In genomic region chr2:47078541-47079482, GRCh38 we compare ENCODE assay signal across 13 cellular contexts.
DNase-seq lines count a peak whose midpoint lies in the region; ATAC-seq and TF ChIP-seq lines count a peak whose summit lies in the region.
"Had no signal": no experiment of that assay in that cellular context is flagged by ENCODE, and none has a peak within 500 bp of the region (broad histone marks: within the 10 kb centered on the region; RNA-seq: fewer than 3 reads in every experiment).

No MANE protein-coding gene starts in this region.

- no peak overlapping the region for H3K27ac ChIP-seq in neural progenitor cell
- H3K27ac ChIP-seq: VCaP had no signal

- no peaks in the 10 kb centered on the region for H3K9me3 ChIP-seq in neural progenitor cell (ENCODE audit: low read depth)

- H3K36me3 Mint-ChIP-seq in chondrocyte (ENCODE audit: low read depth) (no peaks in the 10 kb centered on the region), neural progenitor cell (no peaks in the 10 kb centered on the region)

- no peak overlapping the region for H3K4me2 ChIP-seq in neural progenitor cell

- H3K4me3 Mint-ChIP-seq in chondrocyte (ENCODE audit: unreplicated experiment) (no peak overlapping the region), neural progenitor cell (no peak overlapping the region)
- H3K4me3 Mint-ChIP-seq: CD4-positive, alpha-beta T cell had no signal

- no peak for TF ChIP-seq CTCF in chondrocyte (IDR thresholded peaks at IDR 0.05)
- TF ChIP-seq CTCF in neural progenitor cell (IDR thresholded peaks at IDR 0.05): no peak

- H3K4me3 ChIP-seq in neural progenitor cell: no peak overlapping the region
- H3K4me3 ChIP-seq: dorsolateral prefrontal cortex had no signal

- no peaks in the 10 kb centered on the region for H3F3A ChIP-seq in neural progenitor cell (ENCODE audit: low read depth)

- peaks cover 58% of the 10 kb centered on the region for H3K4me1 Mint-ChIP-seq in chondrocyte (ENCODE audit: low read depth)
- peaks cover 45% of the 10 kb centered on the region for H3K4me1 Mint-ChIP-seq in neural progenitor cell

- no peaks in the 10 kb centered on the region for H4K20me1 ChIP-seq in neural progenitor cell (ENCODE audit: low read depth)

- peak; percentile 65 for DNase-seq in COLO829 (ENCODE audit: low spot score)
- peak; percentile 71 for DNase-seq in LoVo (ENCODE audit: low spot score)
- DNase-seq in chondrocyte (ENCODE audit: low spot score): no peak
- peak; percentile 48 for DNase-seq in neural progenitor cell (ENCODE audit: low spot score)
- no peak for DNase-seq in OCI-M2 (lab: John Stamatoyannopoulos, UW; ENCODE audit: unreplicated experiment)
- no peak for DNase-seq in activated effector memory CD4-positive, alpha-beta T cell treated with Interleukin-2 at 50 U/mL for 16 hours
- DNase-seq: activated T-cell treated with anti-CD3 and anti-CD28 coated beads, Interleukin-2, amount 50 U/mL, for 48 hours; CD4-positive, alpha-beta T cell; NCI-H1436 treated with DMSO at 0.1 percent for 48 hours had no signal

- ATAC-seq in GM19455 (IDR thresholded peaks at IDR 0.05; ENCODE audit: unreplicated experiment) (no peak), GM19397 (IDR thresholded peaks at IDR 0.05; ENCODE audit: unreplicated experiment) (no peak)

- no peaks in the 10 kb centered on the region for H3K36me3 ChIP-seq in neural progenitor cell

- no peak overlapping the region for H3K9ac ChIP-seq in neural progenitor cell

- no peaks in the 10 kb centered on the region for H3K27me3 Mint-ChIP-seq in chondrocyte (ENCODE audit: low read depth)
- peaks cover 9% of the 10 kb centered on the region for H3K27me3 Mint-ChIP-seq in neural progenitor cell (ENCODE audit: insufficient read depth, low read depth)
- H3K27me3 Mint-ChIP-seq: CD4-positive, alpha-beta T cell had no signal

- H3K27ac Mint-ChIP-seq in chondrocyte (ENCODE audit: unreplicated experiment): peak overlapping the region; percentile 5
- H3K27ac Mint-ChIP-seq in neural progenitor cell: peak overlapping the region; percentile 97
- H3K27ac Mint-ChIP-seq: CD4-positive, alpha-beta T cell had no signal

- no peaks in the 10 kb centered on the region for H3K79me2 ChIP-seq in neural progenitor cell (ENCODE audit: low read depth)

- no peaks in the 10 kb centered on the region for H3K9me3 Mint-ChIP-seq in chondrocyte (ENCODE audit: low read depth)
- no peaks in the 10 kb centered on the region for H3K9me3 Mint-ChIP-seq in neural progenitor cell
- H3K9me3 Mint-ChIP-seq: CD4-positive, alpha-beta T cell had no signal

- no peak overlapping the region for H2AFZ ChIP-seq in neural progenitor cell (replicated peaks)

- H3K27me3 ChIP-seq in neural progenitor cell: no peaks in the 10 kb centered on the region
- H3K27me3 ChIP-seq: dorsolateral prefrontal cortex had no signal

- H3K4me1 ChIP-seq in neural progenitor cell: peaks cover 10% of the 10 kb centered on the region

Comparison
In these comparisons a context has a peak if more than half of its experiments do, and no peak if none do; other contexts are left out.
1. DNase-seq: peak in COLO829 (single experiment), LoVo (single experiment) and neural progenitor cell (single experiment); none in chondrocyte (single experiment), OCI-M2 (single experiment) and activated effector memory CD4-positive, alpha-beta T cell treated with Interleukin-2 at 50 U/mL for 16 hours (single experiment).